In the genomic region with DNA sequence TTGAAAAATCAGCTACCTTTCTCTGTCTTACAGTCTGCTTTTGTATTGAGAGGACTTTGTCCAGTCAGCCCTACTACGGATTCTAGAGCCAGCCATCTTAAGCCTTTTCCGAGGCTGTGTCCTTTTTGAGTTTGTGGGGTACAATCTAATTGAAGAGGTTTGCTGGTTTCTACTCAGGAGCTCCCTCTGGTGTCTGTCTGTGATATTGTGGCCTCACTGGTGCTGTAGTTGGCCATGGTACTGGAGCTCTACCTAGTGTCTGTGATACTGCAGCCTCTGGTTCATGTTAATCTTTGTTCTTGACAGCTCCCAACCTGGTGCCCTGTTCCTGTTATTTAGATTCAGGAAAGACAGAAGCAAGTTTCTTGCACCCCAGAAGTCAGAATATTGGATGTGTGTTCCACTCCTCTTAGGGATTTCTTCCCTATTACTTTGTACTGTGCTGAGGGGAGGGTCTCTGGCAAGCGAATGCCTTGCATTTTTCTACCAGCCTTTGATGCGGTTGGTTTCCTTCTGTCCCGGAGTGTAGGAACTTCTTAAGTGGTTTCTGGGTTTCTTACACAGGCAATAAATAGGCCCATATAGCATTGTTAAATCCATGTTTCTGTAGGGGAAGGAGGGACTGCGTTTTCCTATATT, we compare ENCODE assay signal across 8 cellular contexts.
DNase-seq lines count a peak whose midpoint lies in the region; ATAC-seq and TF ChIP-seq lines count a peak whose summit lies in the region.

No MANE protein-coding gene starts in this region.

- no peak overlapping the region for H3K4me3 Mint-ChIP-seq in activated T-cell treated with anti-CD3 and anti-CD28 coated beads, Interleukin-2, amount 50 U/mL, for 24 hours

- peak; percentile 93 for TF ChIP-seq CTCF in Panc1 (IDR thresholded peaks at IDR 0.05)
- peak; percentile 79 for TF ChIP-seq CTCF in foreskin fibroblast (IDR thresholded peaks at IDR 0.05; ENCODE audit: low read depth, low read length)

- no peak overlapping the region for H3K4me3 ChIP-seq in Panc1 (ENCODE audit: low read depth in 2 of 2, low read length in 2 of 2)
- no peak overlapping the region for H3K4me3 ChIP-seq in foreskin fibroblast (ENCODE audit: low read depth in 1 of 2, low read length in 2 of 2)

- POLR2A ChIA-PET in Panc1 (lab: Charles Lee) = no interaction called here

- H3K36me3 Mint-ChIP-seq in activated T-cell treated with anti-CD3 and anti-CD28 coated beads, Interleukin-2, amount 50 U/mL, for 24 hours (ENCODE audit: low read depth) = peaks cover 57% of the 10 kb centered on the region

- H3K27ac Mint-ChIP-seq in activated T-cell treated with anti-CD3 and anti-CD28 coated beads, Interleukin-2, amount 50 U/mL, for 24 hours = no peak overlapping the region

- H3K4me1 Mint-ChIP-seq in activated T-cell treated with anti-CD3 and anti-CD28 coated beads, Interleukin-2, amount 50 U/mL, for 24 hours (ENCODE audit: low read depth) = peaks cover 14% of the 10 kb centered on the region

- no peaks in the 10 kb centered on the region for H3K4me1 ChIP-seq in Panc1 (ENCODE audit: control insufficient read depth, insufficient read depth, low read length)

- no peaks in the 10 kb centered on the region; the same call in 1 of the 2 replicates for H3K9me3 ChIP-seq in Panc1 (ENCODE audit: control insufficient read depth, insufficient read depth, low read depth, low read length)

- no TSS peak for BruUV-seq in Panc1 (replicated peaks; lab: Mats Ljungman, UMichigan)

- peaks cover 17% of the 10 kb centered on the region for H3K9me3 Mint-ChIP-seq in activated T-cell treated with anti-CD3 and anti-CD28 coated beads, Interleukin-2, amount 50 U/mL, for 24 hours

- H3K36me3 ChIP-seq in Panc1 (ENCODE audit: control insufficient read depth, insufficient read depth, low read length) = peaks cover 12% of the 10 kb centered on the region; the same call in 1 of the 2 replicates

- ATAC-seq in GM19035 (IDR thresholded peaks at IDR 0.05; ENCODE audit: unreplicated experiment) (peak; percentile 73), HG03280 (IDR thresholded peaks at IDR 0.05; ENCODE audit: unreplicated experiment) (peak; percentile 92), Panc1 (peak; percentile 97), sciatic nerve (no peak)

- H3K27ac ChIP-seq in Panc1 (ENCODE audit: low read length) = no peak overlapping the region

- H3K27me3 ChIP-seq in Panc1 (ENCODE audit: control insufficient read depth, insufficient read depth, low read length) = no peaks in the 10 kb centered on the region

- CTCF ChIA-PET in Panc1 (lab: Charles Lee) = interaction anchor here (1.1 to 1.5 kb wide), 3 partner anchors 14 to 232 kb away, joined by 5 read pairs; no protein-coding TSS in a partner anchor

- peak; percentile 26 for DNase-seq in COLO829 (ENCODE audit: low spot score)
- DNase-seq in Panc1 (ENCODE audit: low read depth, low spot score) = peak; percentile 60
- peak; percentile 53 for DNase-seq in activated T-cell treated with anti-CD3 and anti-CD28 coated beads, Interleukin-2, amount 50 U/mL, for 24 hours
- DNase-seq in foreskin fibroblast = peak; percentile 56 to 85
- DNase-seq in putamen (ENCODE audit: low spot score) = peak; percentile 39
- no peak for DNase-seq in sciatic nerve (ENCODE audit: low spot score)

- in situ Hi-C loops in Panc1 (cut with HindIII; ENCODE audit: low pct_unique_long_range_greater_than_20kb, low sequenced_read_pairs) = no loop called here

- intact Hi-C loops in Panc1 (cut with micrococcal nuclease; ENCODE audit: unreplicated experiment) (loop anchor here (1.0 to 10.0 kb wide), 2 partner anchors 231 to 245 kb away; no protein-coding TSS in a partner anchor), sciatic nerve (cut with DNase I) (no loop called here)

- no peaks in the 10 kb centered on the region for H3K27me3 Mint-ChIP-seq in activated T-cell treated with anti-CD3 and anti-CD28 coated beads, Interleukin-2, amount 50 U/mL, for 24 hours
